10 cellular contexts compared by ENCODE assay signal in the genomic region with DNA sequence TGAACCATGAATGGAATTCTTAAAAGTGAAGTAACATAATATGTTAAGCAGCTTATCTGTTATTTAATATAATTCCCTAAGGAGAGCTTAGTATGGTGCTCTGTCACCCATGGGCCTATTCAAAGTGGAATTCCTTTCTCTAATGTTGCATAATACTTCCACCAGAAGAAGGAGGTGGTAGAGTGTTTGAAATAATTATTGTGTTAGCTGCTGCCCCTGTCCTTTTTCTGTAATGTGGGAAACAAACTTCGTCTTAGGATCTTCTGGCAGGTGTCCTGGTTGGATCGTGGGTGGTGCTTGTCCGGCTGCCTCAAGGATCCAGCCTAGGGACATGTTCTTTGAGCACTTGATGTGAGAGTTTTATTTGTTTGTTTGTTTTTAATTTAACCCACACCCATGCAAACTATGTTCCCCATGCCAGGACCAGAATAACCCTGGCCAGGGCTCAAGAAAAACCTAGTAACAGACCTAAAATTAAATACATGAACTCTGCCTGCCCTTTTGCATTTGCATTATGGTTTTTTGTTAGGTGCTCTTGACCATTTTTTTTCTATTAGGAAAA. TPM values are rescaled to one million over a fixed set of nuclear protein-coding genes. Genes with fewer than 3 reads are reported as not detected.
DNase-seq lines count a peak whose midpoint lies in the region; ATAC-seq, FAIRE-seq and TF ChIP-seq lines count a peak whose summit lies in the region.
"Had no signal": no experiment of that assay in that cellular context is flagged by ENCODE, and none has a peak within 500 bp of the region (broad histone marks: within the 10 kb centered on the region; RNA-seq: fewer than 3 reads in every experiment).

No MANE protein-coding gene starts in this region.

- H4K5ac ChIP-seq in H1 (ENCODE audit: insufficient read length, low read depth, low read length), result no peak overlapping the region

- no peak overlapping the region for H3K4ac ChIP-seq in H1 (replicated peaks; ENCODE audit: insufficient read length, low read depth, low read length)

- no peak overlapping the region for H2AK5ac ChIP-seq in H1 (ENCODE audit: low read depth, low read length)

- CTCF ChIA-PET in H1 (lab: Charles Lee; ENCODE audit: partially characterized antibody), result interaction anchor here (0.7 to 1.8 kb wide), 8 partner anchors 17 to 67 kb away, joined by 3 to 5 read pairs (median 4); no protein-coding TSS in a partner anchor

- H3K9me3 ChIP-seq in H1 (ENCODE audit: insufficient read depth in 2 of 2, low read depth in 1 of 2, low read length in 1 of 2) (no peaks in the 10 kb centered on the region), muscle layer of colon (ENCODE audit: low read length) (no peaks in the 10 kb centered on the region)

- 98% methylated on average over 3 of the region's 3 CpGs; no CpG with 5 or more reads in 1 of the 2 experiments for WGBS in H1 (ENCODE audit: extremely low coverage in 1 of 2, insufficient coverage in 1 of 2, insufficient read length in 1 of 2, insufficient replicate concordance in 2 of 2, low coverage in 1 of 2, low lambda C conversion rate in 2 of 2, missing lambda C conversion rate in 1 of 2), 2 experiments

- peaks cover 1 to 7% of the 10 kb centered on the region in 2 experiments for H4K20me1 ChIP-seq in H1 (replicated peaks in 1 of 2; ENCODE audit: control insufficient read depth in 1 of 2, insufficient read depth in 2 of 2, low read length in 2 of 2)

- H2BK120ac ChIP-seq in H1 (replicated peaks; ENCODE audit: low read depth, low read length), result no peak overlapping the region

- H3K79me1 ChIP-seq in H1 (ENCODE audit: low read depth, low read length), result 0 out of 2 replicates have a peak, but pooled peaks cover 5% of the 10 kb centered on the region

- no peaks in the 10 kb centered on the region for H3K36me3 ChIP-seq in ACC112 (ENCODE audit: insufficient read depth, low read length)
- no peaks in the 10 kb centered on the region for H3K36me3 ChIP-seq in H1 (ENCODE audit: control insufficient read depth in 2 of 4, insufficient read depth in 4 of 4, low read length in 3 of 4)
- H3K36me3 ChIP-seq in muscle layer of colon (ENCODE audit: insufficient read depth, low read length), result no peaks in the 10 kb centered on the region

- H3K23ac ChIP-seq in H1 (ENCODE audit: insufficient read length), result no peak overlapping the region

- no peak overlapping the region for H2BK15ac ChIP-seq in H1 (ENCODE audit: low read length)

- no peak overlapping the region for H4K91ac ChIP-seq in H1 (replicated peaks; ENCODE audit: insufficient read length, low read length)

- no peak overlapping the region for H3K18ac ChIP-seq in H1 (ENCODE audit: extremely low read depth, low read length)

- H2BK5ac ChIP-seq in H1 (ENCODE audit: low read depth, low read length), result no peak overlapping the region

- no peak for TF ChIP-seq POLR2A in H1 (IDR thresholded peaks at IDR 0.05; ENCODE audit: control extremely low read depth in 1 of 2, low read depth in 2 of 2, low read length in 2 of 2)

- TF ChIP-seq CTCF in H1 (IDR thresholded peaks at IDR 0.05; ENCODE audit: control extremely low read depth in 1 of 3, insufficient read depth in 1 of 3, low read depth in 1 of 3, low read length in 3 of 3), result no peak

- no peak for ATAC-seq in GM21825 (IDR thresholded peaks at IDR 0.05; ENCODE audit: unreplicated experiment)

- no peak overlapping the region for H3K56ac ChIP-seq in H1 (replicated peaks; ENCODE audit: insufficient read length, low read depth, low read length)

- H2BK20ac ChIP-seq in H1 (ENCODE audit: low read length), result no peak overlapping the region

- DNase-seq in H1 (ENCODE audit: low read depth in 1 of 2, low spot score in 2 of 2) (no peak), medulla oblongata (ENCODE audit: extremely low spot score) (no peak), hippocampal formation (lab: John Stamatoyannopoulos, UW) (no peak)
- no peak for DNase-seq in activated CD4-positive, alpha-beta T cell treated with anti-CD3 and anti-CD28 coated beads for 48 hours
- DNase-seq: CD4-positive, alpha-beta T cell; NCI-H2029 had no signal

- POLR2A ChIA-PET in H1 (lab: Charles Lee; ENCODE audit: partially characterized antibody), result interaction anchor here (1.8 kb wide), 1 partner anchor 13 kb away, joined by 4 read pairs; no protein-coding TSS in a partner anchor

- no peak overlapping the region for H3K4me2 ChIP-seq in H1 (ENCODE audit: insufficient read depth in 1 of 2, low read depth in 2 of 2, low read length in 2 of 2)

- TF ChIP-seq RAD21 in Ishikawa (IDR thresholded peaks at IDR 0.05; ENCODE audit: low read depth) (no peak), H1 (IDR thresholded peaks at IDR 0.05 in 1 of 2, conservative IDR thresholded peaks at IDR 0.05 in 1 of 2; ENCODE audit: low read depth in 2 of 2, low read length in 2 of 2) (no peak)

- no peak overlapping the region for H4K8ac ChIP-seq in H1 (ENCODE audit: extremely low read depth, insufficient read depth, low read length)

- H2AFZ ChIP-seq in ACC112 (ENCODE audit: low read length, unreplicated experiment) (no peak overlapping the region), H1 (ENCODE audit: low read length) (no peak overlapping the region)

- no peak overlapping the region for H3K14ac ChIP-seq in H1 (ENCODE audit: insufficient read length)

- H3K4me1 ChIP-seq in ACC112 (ENCODE audit: control insufficient read depth, insufficient read depth, low read length, unreplicated experiment), result peaks cover 12% of the 10 kb centered on the region
- peaks cover 0 to 3% (median 0%) of the 10 kb centered on the region in 4 experiments; a peak in 2 of 7 replicates for H3K4me1 ChIP-seq in H1 (replicated peaks in 1 of 4; ENCODE audit: control insufficient read depth in 3 of 4, insufficient read depth in 4 of 4, low read length in 3 of 4)
- H3K4me1 ChIP-seq in muscle layer of colon (ENCODE audit: insufficient read depth, low read length), result peaks cover 41% of the 10 kb centered on the region

- peak overlapping the region; percentile 23 for H3K27ac ChIP-seq in ACC112 (ENCODE audit: low read depth, low read length)
- no peak overlapping the region for H3K27ac ChIP-seq in H1 (ENCODE audit: low read depth, low read length)
- H3K27ac ChIP-seq in muscle layer of colon (ENCODE audit: low read depth, low read length), result peak overlapping the region; percentile 52

- peaks cover 28% of the 10 kb centered on the region for H3K79me2 ChIP-seq in ACC112 (ENCODE audit: control insufficient read depth, insufficient read depth, low read length, unreplicated experiment)
- H3K79me2 ChIP-seq in H1 (ENCODE audit: control insufficient read depth in 1 of 2, insufficient read depth in 2 of 2, low read length in 2 of 2), result peaks cover 17 to 93% of the 10 kb centered on the region in 2 experiments

- no peak overlapping the region for H3K4me3 ChIP-seq in ACC112 (ENCODE audit: low read depth, low read length)
- H3K4me3 ChIP-seq in H1 (ENCODE audit: extremely low read depth in 1 of 4, insufficient read depth in 2 of 4, low read depth in 3 of 4, low read length in 4 of 4), result no peak overlapping the region
- no peak overlapping the region for H3K4me3 ChIP-seq in muscle layer of colon (ENCODE audit: low read depth in 1 of 2, low read length in 2 of 2)

- no peak overlapping the region for H2BK12ac ChIP-seq in H1 (ENCODE audit: low read depth, low read length)

- TF ChIP-seq EP300 in Ishikawa (IDR thresholded peaks at IDR 0.05; ENCODE audit: borderline replicate concordance), result peak; percentile 52; the same call in 1 of the 2 replicates
- no peak for TF ChIP-seq EP300 in H1 (IDR thresholded peaks at IDR 0.05; ENCODE audit: borderline replicate concordance in 1 of 2, low read depth in 2 of 2, low read length in 2 of 2)

- H3K9ac ChIP-seq in H1 (replicated peaks in 1 of 4; ENCODE audit: extremely low read depth in 1 of 4, low read depth in 3 of 4, low read length in 3 of 4) (no peak overlapping the region), muscle layer of colon (ENCODE audit: low read length) (no peak overlapping the region)

- H3K23me2 ChIP-seq in H1 (ENCODE audit: low read depth, low read length), result no peaks in the 10 kb centered on the region

- H3K27me3 ChIP-seq in ACC112 (ENCODE audit: insufficient read depth, low read length) (no peaks in the 10 kb centered on the region), H1 (replicated peaks in 1 of 4; ENCODE audit: control insufficient read depth in 3 of 4, extremely low read depth in 1 of 4, insufficient read depth in 3 of 4, low read length in 3 of 4) (no peaks in the 10 kb centered on the region), muscle layer of colon (ENCODE audit: control insufficient read depth in 1 of 2, insufficient read depth in 2 of 2, low read length in 2 of 2) (no peaks in the 10 kb centered on the region)

- no peak for FAIRE-seq in H1 (lab: Jason Lieb, UNC)

TF ChIP-seq in Ishikawa, 13 proteins besides CTCF, POLR2A, EP300 and RAD21 (continues in another document):
- peak; percentile 47; the same call in 1 of the 2 replicates for TF ChIP-seq FOXM1 (IDR thresholded peaks at IDR 0.05; ENCODE audit: borderline replicate concordance, low read depth)
- no peak for TF ChIP-seq EGR1 (IDR thresholded peaks at IDR 0.05)
- TF ChIP-seq ZBTB7A (IDR thresholded peaks at IDR 0.05; ENCODE audit: low read depth), result no peak
- TF ChIP-seq TCF12 (IDR thresholded peaks at IDR 0.05; ENCODE audit: low read depth), result no peak

TF ChIP-seq in H1, 55 proteins besides CTCF, POLR2A, EP300 and RAD21:
- TF ChIP-seq CEBPB (IDR thresholded peaks at IDR 0.05; ENCODE audit: low read depth, low read length) (peak; percentile 70), BACH1 (IDR thresholded peaks at IDR 0.05; ENCODE audit: low read length) (no peak), MAFK (IDR thresholded peaks at IDR 0.05; ENCODE audit: low read depth, low read length) (no peak), POLR2AphosphoS5 (IDR thresholded peaks at IDR 0.05; ENCODE audit: low read depth, low read length) (no peak)
TF ChIP-seq in H1: peak in this region for 1.

RNA-seq across cellular contexts. Expression of gene ZNRF1, which starts 46.1 kb away (rescaled TPM):
- total RNA-seq in H1 (2021; fragmentation: NEBNext Ultra II Directional; extraction: Animal tissue kit (Norgen Biotek cat#: 25700)), result 48.0 and 52.9 TPM in 2 replicates
- 33.5 and 42.5 TPM in 2 replicates for polyA plus RNA-seq in H1 (2011; rRNA removed)
- polyA plus RNA-seq in H1 (2011; cell fraction: cytosol; rRNA removed), result 30.2 TPM
- polyA plus RNA-seq in H1 (2011; cell fraction: nucleus; rRNA removed), result 55.1 TPM
- 30.6 to 46.2 TPM (median 40.5 TPM) in 4 replicates for polyA plus RNA-seq in H1 (2012, experiment 1 of 2)
- polyA plus RNA-seq in H1 (2012, experiment 2 of 2), result 23.2 TPM
- 48.2 TPM for polyA plus RNA-seq in H1 (2013, experiment 1 of 2)
- polyA plus RNA-seq in H1 (2013, experiment 2 of 2), result 43.2 TPM
- polyA minus RNA-seq in H1 (2011; rRNA and poly(A)+ RNA removed), result 21.6 and 37.6 TPM in 2 replicates
- polyA minus RNA-seq in H1 (2011; cell fraction: cytosol; rRNA and poly(A)+ RNA removed), result 30.3 TPM
- polyA minus RNA-seq in H1 (2011; cell fraction: nucleus; rRNA and poly(A)+ RNA removed), result 43.5 TPM

RNA-seq across cellular contexts. Expression of gene WDR59, which starts 60.0 kb away (rescaled TPM):
- 107 and 124 TPM in 2 replicates for total RNA-seq in H1 (2021; fragmentation: NEBNext Ultra II Directional; extraction: Animal tissue kit (Norgen Biotek cat#: 25700))
- polyA plus RNA-seq in H1 (2011; rRNA removed), result 84.2 and 106 TPM in 2 replicates
- 97.0 TPM for polyA plus RNA-seq in H1 (2011; cell fraction: cytosol; rRNA removed)
- polyA plus RNA-seq in H1 (2011; cell fraction: nucleus; rRNA removed), result 198 TPM
- 59.4 to 74.2 TPM (median 64.9 TPM) in 4 replicates for polyA plus RNA-seq in H1 (2012, experiment 1 of 2)
- 28.9 TPM for polyA plus RNA-seq in H1 (2012, experiment 2 of 2)
- polyA plus RNA-seq in H1 (2013, experiment 1 of 2), result 35.9 TPM
- 38.4 TPM for polyA plus RNA-seq in H1 (2013, experiment 2 of 2)
- polyA minus RNA-seq in H1 (2011; rRNA and poly(A)+ RNA removed), result 160 and 167 TPM in 2 replicates
- polyA minus RNA-seq in H1 (2011; cell fraction: cytosol; rRNA and poly(A)+ RNA removed), result 51.4 TPM
- polyA minus RNA-seq in H1 (2011; cell fraction: nucleus; rRNA and poly(A)+ RNA removed), result 80.8 TPM
